In genomic region chrX:103253608-103254007, GRCh38 we compare ENCODE assay signal across 8 cellular contexts. TPM values are rescaled to one million over a fixed set of nuclear protein-coding genes. Genes with fewer than 3 reads are reported as not detected.
A peak's percentile ranks its signal among the peaks of the same experiment; 100 is the strongest.
DNase-seq lines count a peak whose midpoint lies in the region; ATAC-seq lines count a peak whose summit lies in the region.

No MANE protein-coding gene starts in this region.

- no peaks in the 10 kb centered on the region for H3K9me3 ChIP-seq in mesodermal cell (ENCODE audit: control insufficient read depth, low read length)

- no peak for DNase-seq in Right ventricle myocardium inferior (ENCODE audit: missing footprints)
- DNase-seq in Right ventricle myocardium superior, result no peak
- DNase-seq in cerebellum (ENCODE audit: low spot score), result peak; percentile 30
- no peak for DNase-seq in SIG-M5 treated with dmso at 0.1 percent for 504 hours (lab: John Stamatoyannopoulos, UW; ENCODE audit: unreplicated experiment)
- DNase-seq in GF-D8 (lab: John Stamatoyannopoulos, UW), result no peak
- DNase-seq in ecto neural progenitor cell (ENCODE audit: low spot score), result no peak

- H3K4me3 ChIP-seq in mesodermal cell (ENCODE audit: extremely low read depth, insufficient read depth, low read length, poor library complexity, severe bottlenecking), result peak overlapping the region; percentile 61

- H3K27ac ChIP-seq in mesodermal cell (ENCODE audit: low read depth, low read length, severe bottlenecking), result peak overlapping the region; percentile 93

- H3K36me3 ChIP-seq in mesodermal cell (ENCODE audit: control insufficient read depth, insufficient read depth, low read length), result peaks cover 20% of the 10 kb centered on the region

- peak; percentile 43 for ATAC-seq in Right ventricle myocardium inferior
- ATAC-seq in Right ventricle myocardium superior (ENCODE audit: poor library complexity), result no peak
- no peak for ATAC-seq in HG02938 (IDR thresholded peaks at IDR 0.05; ENCODE audit: unreplicated experiment)

- intact Hi-C loops in Right ventricle myocardium inferior (cut with DNase I) (loop anchor here (2.0 kb wide), 1 partner anchor 39 kb away; the partner anchor contains the start of gene BEX4), Right ventricle myocardium superior (cut with DNase I) (loop anchor here (5.0 kb wide), 1 partner anchor 36 kb away; the partner anchor contains the start of gene BEX4)

- peaks cover 15% of the 10 kb centered on the region for H3K4me1 ChIP-seq in mesodermal cell (ENCODE audit: control insufficient read depth, insufficient read depth, low read length, poor library complexity, severe bottlenecking)

- WGBS in mesodermal cell (ENCODE audit: insufficient coverage in 2 of 2), 2 experiments, result 0 to 56% methylated on average over 2 to 4 of the region's 8 CpGs

RNA-seq across cellular contexts. Expression of gene TCEAL8, which starts 1.3 kb away (rescaled TPM):
- total RNA-seq in Right ventricle myocardium inferior (38.0 TPM), Right ventricle myocardium superior (34.2 TPM), cerebellum (51.7 TPM)
- 116 TPM for polyA plus RNA-seq in mesodermal cell (2013, experiment 1 of 2)
- polyA plus RNA-seq in mesodermal cell (2013, experiment 2 of 2), result 130 TPM

RNA-seq across cellular contexts. Expression of gene TCEAL5, which starts 22.9 kb away (rescaled TPM):
- not detected for total RNA-seq in Right ventricle myocardium inferior
- 0.32 TPM for total RNA-seq in Right ventricle myocardium superior
- total RNA-seq in cerebellum, result 5.0 TPM
- polyA plus RNA-seq in mesodermal cell (2013, experiment 1 of 2), result not detected
- not detected for polyA plus RNA-seq in mesodermal cell (2013, experiment 2 of 2)

RNA-seq across cellular contexts. Expression of gene BEX4, which starts 38.7 kb away (rescaled TPM):
- total RNA-seq in Right ventricle myocardium inferior (30.3 TPM), Right ventricle myocardium superior (30.5 TPM), cerebellum (54.0 TPM)
- polyA plus RNA-seq in mesodermal cell (2013, experiment 1 of 2), result 128 TPM
- polyA plus RNA-seq in mesodermal cell (2013, experiment 2 of 2), result 118 TPM

RNA-seq across cellular contexts. Expression of gene BEX2, which starts 57.2 kb away (rescaled TPM):
- total RNA-seq in Right ventricle myocardium inferior, result 0.73 TPM
- 0.75 TPM for total RNA-seq in Right ventricle myocardium superior
- total RNA-seq in cerebellum, result 49.2 TPM
- 22.6 TPM for polyA plus RNA-seq in mesodermal cell (2013, experiment 1 of 2)
- polyA plus RNA-seq in mesodermal cell (2013, experiment 2 of 2), result 21.0 TPM
